ENCODE assay signal across 8 cellular contexts in genomic region chr11:57458410-57459111, GRCh38. TPM values are rescaled to one million over a fixed set of nuclear protein-coding genes. Genes with fewer than 3 reads are reported as not detected.
DNase-seq lines count a peak whose midpoint lies in the region; ATAC-seq and TF ChIP-seq lines count a peak whose summit lies in the region.

No MANE protein-coding gene starts in this region.

- no peak overlapping the region for H2BK5ac ChIP-seq in IMR-90 (ENCODE audit: low read depth, low read length, poor library complexity, severe bottlenecking)

- no TSS peak for BruUV-seq in IMR-90 (replicated peaks; lab: Mats Ljungman, UMichigan)

- no peaks in the 10 kb centered on the region for H3K36me3 ChIP-seq in DND-41 (ENCODE audit: insufficient read depth, low read length)
- no peaks in the 10 kb centered on the region for H3K36me3 ChIP-seq in IMR-90 (ENCODE audit: control insufficient read depth, insufficient read depth, low read length)

- H3K4me3 ChIP-seq in DND-41 (ENCODE audit: low read depth in 1 of 2, low read length in 2 of 2) (no peak overlapping the region), IMR-90 (ENCODE audit: insufficient read depth, low read depth, low read length) (peak overlapping the region; percentile 39), mononuclear cell (ENCODE audit: low read length) (peak overlapping the region; percentile 4)

- H3K4me2 ChIP-seq in DND-41 (ENCODE audit: insufficient read depth, low read length) = peak overlapping the region; percentile 52
- H3K4me2 ChIP-seq in IMR-90 (ENCODE audit: low read depth, low read length) = peak overlapping the region; percentile 90

- H3K9ac ChIP-seq in DND-41 (ENCODE audit: low read depth, low read length) (no peak overlapping the region), IMR-90 (ENCODE audit: low read depth, low read length) (no peak overlapping the region)

- no peaks in the 10 kb centered on the region for H3K79me2 ChIP-seq in DND-41 (ENCODE audit: insufficient read depth, low read length)

- H3K27me3 Mint-ChIP-seq in WTC11 (ENCODE audit: low read depth) = peaks cover 62% of the 10 kb centered on the region
- peaks cover 48% of the 10 kb centered on the region for H3K27me3 Mint-ChIP-seq in stimulated activated naive CD8-positive, alpha-beta T cell treated with anti-CD3 and anti-CD28 coated beads, Interleukin-15, amount 100 ng/mL, for 72 hours

- peak; percentile 54 for TF ChIP-seq RAD21 in IMR-90 (IDR thresholded peaks at IDR 0.05; ENCODE audit: low read length)

- peak overlapping the region; percentile 21; the same call in 1 of the 2 replicates for H2AFZ ChIP-seq in DND-41 (ENCODE audit: low read depth, low read length)
- H2AFZ ChIP-seq in IMR-90 (replicated peaks; ENCODE audit: low read length, poor library complexity) = peak overlapping the region; percentile 85

- WGBS in IMR-90 (ENCODE audit: extremely low coverage in 2 of 2, insufficient read length in 1 of 2), 2 experiments = 0% methylated on average over 12 of the region's 41 CpGs; no CpG with 5 or more reads in 1 of the 2 experiments

- peaks cover 38% of the 10 kb centered on the region for H3K4me1 Mint-ChIP-seq in WTC11
- H3K4me1 Mint-ChIP-seq in stimulated activated naive CD8-positive, alpha-beta T cell treated with anti-CD3 and anti-CD28 coated beads, Interleukin-15, amount 100 ng/mL, for 72 hours = peaks cover 45% of the 10 kb centered on the region

- ATAC-seq in DND-41 (ENCODE audit: insufficient read depth, low read depth) = 0 out of 3 replicates have a peak, but pooled peaks have one; percentile 12
- ATAC-seq in IMR-90 (ENCODE audit: low read depth) = peak; percentile 46
- ATAC-seq in WTC11 = peak; percentile 5
- peak; percentile 24 for ATAC-seq in stimulated activated naive CD8-positive, alpha-beta T cell treated with anti-CD3 and anti-CD28 coated beads, Interleukin-15, amount 100 ng/mL, for 72 hours
- ATAC-seq in GM21723 (IDR thresholded peaks at IDR 0.05; ENCODE audit: unreplicated experiment) = no peak

- dilution Hi-C loops in IMR-90 (cut with HindIII; ENCODE audit: low sequenced_read_pairs, unreplicated experiment) = no loop called here

- H3K36me3 Mint-ChIP-seq in WTC11 = no peaks in the 10 kb centered on the region

- H3K27ac ChIP-seq in DND-41 (ENCODE audit: low read length) (no peak overlapping the region), IMR-90 (ENCODE audit: insufficient read depth, low read length) (no peak overlapping the region)

- H4K5ac ChIP-seq in IMR-90 (ENCODE audit: low read depth, low read length) = no peak overlapping the region

- H3K23ac ChIP-seq in IMR-90 (ENCODE audit: low read depth, low read length) = 0 out of 2 replicates have a peak overlapping the region, but pooled peaks have one; percentile 60

- no peak overlapping the region for H3K56ac ChIP-seq in IMR-90 (ENCODE audit: extremely low read depth, insufficient read depth, low read length)

- H3K79me1 ChIP-seq in IMR-90 (ENCODE audit: low read depth in 1 of 2, low read length in 2 of 2) = no peaks in the 10 kb centered on the region

- H2AK5ac ChIP-seq in IMR-90 (ENCODE audit: low read depth, low read length) = no peak overlapping the region

- H3K27me3 ChIP-seq in DND-41 (ENCODE audit: insufficient read depth, low read length, poor library complexity) (peaks cover 37% of the 10 kb centered on the region), IMR-90 (ENCODE audit: control insufficient read depth, insufficient read depth, low read length) (peaks cover 54% of the 10 kb centered on the region), mononuclear cell (ENCODE audit: insufficient read depth, low read length) (peaks cover 33% of the 10 kb centered on the region)

- H2AK9ac ChIP-seq in IMR-90 (replicated peaks; ENCODE audit: low read depth, low read length, poor library complexity) = no peak overlapping the region

- no peak overlapping the region for H3K14ac ChIP-seq in IMR-90 (replicated peaks; ENCODE audit: low read depth, low read length)

- H3K27ac Mint-ChIP-seq in WTC11 = no peak overlapping the region
- H3K27ac Mint-ChIP-seq in stimulated activated naive CD8-positive, alpha-beta T cell treated with anti-CD3 and anti-CD28 coated beads, Interleukin-15, amount 100 ng/mL, for 72 hours = peak overlapping the region; percentile 36 to 44

- in situ Hi-C loops in IMR-90 (cut with MboI; ENCODE audit: low sequenced_read_pairs) = loop anchor here (5.0 to 10.0 kb wide), 2 partner anchors 69 to 186 kb away; partner anchors contain the start of gene YPEL4

- POLR2A ChIA-PET in IMR-90 (lab: Charles Lee; ENCODE audit: unreplicated experiment) = interaction anchor here (0.6 kb wide), 3 partner anchors 68 to 186 kb away, joined by 3 to 4 read pairs (median 3); no protein-coding TSS in a partner anchor
- POLR2A ChIA-PET in WTC11 (lab: Charles Lee) = interaction anchor here (0.6 to 2.7 kb wide), 12 partner anchors 15 to 1120 kb away, joined by 3 to 15 read pairs (median 4); partner anchors contain the start of gene SLC43A1

- peaks cover 7% of the 10 kb centered on the region for H4K20me1 ChIP-seq in DND-41 (ENCODE audit: insufficient read depth, low read length)
- no peaks in the 10 kb centered on the region for H4K20me1 ChIP-seq in IMR-90 (ENCODE audit: insufficient read depth, low read length)

- intact Hi-C loops in IMR-90 (cut with micrococcal nuclease) = loop anchor here (5.0 to 10.0 kb wide), 2 partner anchors 614 to 1054 kb away; no protein-coding TSS in a partner anchor

- peak; percentile 40 for DNase-seq in DND-41
- peak; percentile 11 for DNase-seq in IMR-90
- DNase-seq in WTC11 (ENCODE audit: low spot score) = peak; percentile 74
- DNase-seq in ecto neural progenitor cell (ENCODE audit: low spot score) = peak; percentile 78
- DNase-seq in stimulated activated naive CD8-positive, alpha-beta T cell treated with anti-CD3 and anti-CD28 coated beads, Interleukin-15, amount 100 ng/mL, for 72 hours = peak; percentile 39 to 54
- no peak for DNase-seq in SHP77 (lab: John Stamatoyannopoulos, UW)

- peak; percentile 79 for TF ChIP-seq CTCF in DND-41 (IDR thresholded peaks at IDR 0.05; ENCODE audit: borderline replicate concordance, extremely low read depth, low read length, poor library complexity, severe bottlenecking)
- peak; percentile 61 for TF ChIP-seq CTCF in IMR-90 (conservative IDR thresholded peaks at IDR 0.05; ENCODE audit: low read depth, low read length)
- TF ChIP-seq CTCF in WTC11 (IDR thresholded peaks at IDR 0.05) = peak; percentile 92

- H3K9me3 ChIP-seq in DND-41 (ENCODE audit: insufficient read depth, low read length, severe bottlenecking) (no peaks in the 10 kb centered on the region), IMR-90 (ENCODE audit: control insufficient read depth, insufficient read depth, low read length) (no peaks in the 10 kb centered on the region), mononuclear cell (ENCODE audit: low read depth, low read length) (no peaks in the 10 kb centered on the region)

- H4K8ac ChIP-seq in IMR-90 (ENCODE audit: low read depth in 2 of 2, low read length in 2 of 2) = no peak overlapping the region

- no peak overlapping the region for H2BK20ac ChIP-seq in IMR-90 (ENCODE audit: low read depth, low read length)

- no peak overlapping the region for H3K4ac ChIP-seq in IMR-90 (ENCODE audit: low read depth, low read length)

- peak overlapping the region; percentile 80 for H3K4me3 Mint-ChIP-seq in WTC11
- peak overlapping the region; percentile 82 to 90 for H3K4me3 Mint-ChIP-seq in stimulated activated naive CD8-positive, alpha-beta T cell treated with anti-CD3 and anti-CD28 coated beads, Interleukin-15, amount 100 ng/mL, for 72 hours

- H2BK15ac ChIP-seq in IMR-90 (ENCODE audit: low read depth, low read length) = no peak overlapping the region

- H4K91ac ChIP-seq in IMR-90 (ENCODE audit: insufficient read depth, low read depth, low read length) = no peak overlapping the region

- TF ChIP-seq POLR2A in IMR-90 (IDR thresholded peaks at IDR 0.05; ENCODE audit: low read depth, low read length) = no peak

- CTCF ChIA-PET in IMR-90 (lab: Yijun Ruan, JAX) (interaction anchor here (0.7 to 3.9 kb wide), 11 partner anchors 15 to 151 kb away, joined by 3 to 22 read pairs (median 4); no protein-coding TSS in a partner anchor), WTC11 (lab: Charles Lee) (interaction anchor here (0.6 to 7.4 kb wide), 51 partner anchors 10 to 601 kb away, joined by 3 to 260 read pairs (median 7); partner anchors contain the start of genes P2RX3, PRG3, SLC43A1 and TIMM10)

- H3K4me1 ChIP-seq in DND-41 (ENCODE audit: insufficient read depth, low read length) (peaks cover 39% of the 10 kb centered on the region), IMR-90 (ENCODE audit: control insufficient read depth, insufficient read depth, low read length) (peaks cover 3% of the 10 kb centered on the region; the same call in 1 of the 2 replicates), mononuclear cell (ENCODE audit: insufficient read depth, low read length) (peaks cover 35% of the 10 kb centered on the region)

- H3K9me1 ChIP-seq in IMR-90 (ENCODE audit: insufficient read depth, low read length) = 0 out of 2 replicates have a peak, but pooled peaks cover 1% of the 10 kb centered on the region

- H3K18ac ChIP-seq in IMR-90 (ENCODE audit: low read depth, low read length) = no peak overlapping the region

- H2BK120ac ChIP-seq in IMR-90 (ENCODE audit: low read depth, low read length) = no peak overlapping the region

- no peaks in the 10 kb centered on the region for H3K9me3 Mint-ChIP-seq in WTC11
- no peaks in the 10 kb centered on the region for H3K9me3 Mint-ChIP-seq in stimulated activated naive CD8-positive, alpha-beta T cell treated with anti-CD3 and anti-CD28 coated beads, Interleukin-15, amount 100 ng/mL, for 72 hours

TF ChIP-seq in IMR-90, 13 proteins besides CTCF, POLR2A, EP300 and RAD21 (continues in another document):
- peak; percentile 52 for TF ChIP-seq SMC3 (IDR thresholded peaks at IDR 0.05; ENCODE audit: low read depth, low read length)

TF ChIP-seq in WTC11, 78 proteins besides CTCF, POLR2A, EP300 and RAD21 (continues in another document):
- TF ChIP-seq ZNF423 (CRISPR knock-in tag; IDR thresholded peaks at IDR 0.05) (no peak), NFYB (CRISPR knock-in tag; conservative IDR thresholded peaks at IDR 0.05; ENCODE audit: low read depth) (no peak)

RNA-seq across cellular contexts. Expression of gene RTN4RL2, which starts 1.8 kb away (rescaled TPM):
- total RNA-seq in IMR-90 (2012; rRNA removed) (not detected in 2 replicates), WTC11 (2021) (13.8 to 15.5 TPM (median 14.3 TPM) in 3 replicates), mononuclear cell (0.10 TPM)
- polyA plus RNA-seq in IMR-90 (2012; rRNA removed) = 0.83 and 1.5 TPM in 2 replicates
- polyA plus RNA-seq in IMR-90 (2012; cell fraction: cytosol; rRNA removed) = 1.2 and 2.7 TPM in 2 replicates
- polyA plus RNA-seq in IMR-90 (2012; cell fraction: nucleus; rRNA removed; ENCODE audit: low replicate concordance) = 0.52 and 0.96 TPM in 2 replicates

RNA-seq across cellular contexts. Expression of gene SLC43A3, which starts 31.6 kb away (rescaled TPM):
- total RNA-seq in IMR-90 (2012; rRNA removed) = 10.6 and 12.7 TPM in 2 replicates
- 21.1 and 22.0 TPM in 2 replicates for polyA plus RNA-seq in IMR-90 (2012; rRNA removed)
- polyA plus RNA-seq in IMR-90 (2012; cell fraction: cytosol; rRNA removed) = 10.0 and 16.3 TPM in 2 replicates
- 19.7 and 20.5 TPM in 2 replicates for polyA plus RNA-seq in IMR-90 (2012; cell fraction: nucleus; rRNA removed; ENCODE audit: low replicate concordance)
- 22.6 to 25.8 TPM (median 25.3 TPM) in 3 replicates for total RNA-seq in WTC11 (2021)
- total RNA-seq in mononuclear cell = 41.9 TPM

RNA-seq across cellular contexts. Expression of gene SLC43A1, which starts 56.9 kb away (rescaled TPM):
- total RNA-seq in IMR-90 (2012; rRNA removed) (8.6 and 10.0 TPM in 2 replicates), WTC11 (2021) (20.5 to 27.1 TPM (median 21.5 TPM) in 3 replicates), mononuclear cell (4.6 TPM)
- 15.9 and 17.0 TPM in 2 replicates for polyA plus RNA-seq in IMR-90 (2012; rRNA removed)
- 8.6 and 18.4 TPM in 2 replicates for polyA plus RNA-seq in IMR-90 (2012; cell fraction: cytosol; rRNA removed)
- 34.7 and 55.4 TPM in 2 replicates for polyA plus RNA-seq in IMR-90 (2012; cell fraction: nucleus; rRNA removed; ENCODE audit: low replicate concordance)

Comparison
In these comparisons a context has a peak if more than half of its experiments do, and no peak if none do; other contexts are left out.
1. DNase-seq: peak in DND-41 (single experiment), IMR-90 (single experiment), WTC11 (single experiment), ecto neural progenitor cell (single experiment) and stimulated activated naive CD8-positive, alpha-beta T cell treated with anti-CD3 and anti-CD28 coated beads, Interleukin-15, amount 100 ng/mL, for 72 hours (2 of 2); none in SHP77 (0 of 2).
2. H3K4me3 ChIP-seq: peak in IMR-90 (single experiment) and mononuclear cell (single experiment); none in DND-41 (0 of 2).
3. RNA of gene RTN4RL2, which starts 1.8 kb away (total RNA-seq): 13.8 to 15.5 TPM in WTC11; 0.10 TPM in mononuclear cell (single experiment) and not detected in IMR-90; every median in the first group is over 10 times any median in the second.
4. Peak in every context shown above with its lines, with median percentiles within 50 percentile points of each other: CTCF ChIP-seq.